ENCODE assay signal across 1 cellular context in the genomic region with DNA sequence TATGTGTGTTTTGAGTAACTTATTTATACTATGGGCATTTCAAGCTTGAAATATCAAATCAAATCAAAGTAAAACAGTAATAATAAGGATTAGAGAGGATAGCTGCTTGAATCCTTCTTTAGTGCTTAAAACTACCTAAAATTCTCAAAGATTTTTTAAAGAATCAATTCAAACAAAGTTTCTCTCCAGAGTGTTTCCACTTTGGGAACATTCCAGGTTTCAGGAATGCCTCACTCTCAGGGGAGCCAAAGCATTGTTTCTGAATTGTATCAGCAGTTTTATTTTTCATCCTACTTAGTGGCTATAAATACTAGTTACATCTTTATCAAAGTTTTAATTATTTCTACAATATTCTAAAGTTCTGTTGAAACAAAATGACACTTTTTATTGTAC.
TF ChIP-seq lines count a peak whose summit lies in the region.

No MANE protein-coding gene starts in this region.

TF ChIP-seq in GM23338, 12 proteins besides CTCF, POLR2A, EP300 and RAD21:
- no peak for TF ChIP-seq ZNF462 (CRISPR knock-in tag; IDR thresholded peaks at IDR 0.05)
- no peak for TF ChIP-seq CREB1 (CRISPR knock-in tag; IDR thresholded peaks at IDR 0.05; ENCODE audit: low read depth)
- TF ChIP-seq, protein P1, sequence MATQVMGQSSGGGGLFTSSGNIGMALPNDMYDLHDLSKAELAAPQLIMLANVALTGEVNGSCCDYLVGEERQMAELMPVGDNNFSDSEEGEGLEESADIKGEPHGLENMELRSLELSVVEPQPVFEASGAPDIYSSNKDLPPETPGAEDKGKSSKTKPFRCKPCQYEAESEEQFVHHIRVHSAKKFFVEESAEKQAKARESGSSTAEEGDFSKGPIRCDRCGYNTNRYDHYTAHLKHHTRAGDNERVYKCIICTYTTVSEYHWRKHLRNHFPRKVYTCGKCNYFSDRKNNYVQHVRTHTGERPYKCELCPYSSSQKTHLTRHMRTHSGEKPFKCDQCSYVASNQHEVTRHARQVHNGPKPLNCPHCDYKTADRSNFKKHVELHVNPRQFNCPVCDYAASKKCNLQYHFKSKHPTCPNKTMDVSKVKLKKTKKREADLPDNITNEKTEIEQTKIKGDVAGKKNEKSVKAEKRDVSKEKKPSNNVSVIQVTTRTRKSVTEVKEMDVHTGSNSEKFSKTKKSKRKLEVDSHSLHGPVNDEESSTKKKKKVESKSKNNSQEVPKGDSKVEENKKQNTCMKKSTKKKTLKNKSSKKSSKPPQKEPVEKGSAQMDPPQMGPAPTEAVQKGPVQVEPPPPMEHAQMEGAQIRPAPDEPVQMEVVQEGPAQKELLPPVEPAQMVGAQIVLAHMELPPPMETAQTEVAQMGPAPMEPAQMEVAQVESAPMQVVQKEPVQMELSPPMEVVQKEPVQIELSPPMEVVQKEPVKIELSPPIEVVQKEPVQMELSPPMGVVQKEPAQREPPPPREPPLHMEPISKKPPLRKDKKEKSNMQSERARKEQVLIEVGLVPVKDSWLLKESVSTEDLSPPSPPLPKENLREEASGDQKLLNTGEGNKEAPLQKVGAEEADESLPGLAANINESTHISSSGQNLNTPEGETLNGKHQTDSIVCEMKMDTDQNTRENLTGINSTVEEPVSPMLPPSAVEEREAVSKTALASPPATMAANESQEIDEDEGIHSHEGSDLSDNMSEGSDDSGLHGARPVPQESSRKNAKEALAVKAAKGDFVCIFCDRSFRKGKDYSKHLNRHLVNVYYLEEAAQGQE (IDR thresholded peaks at IDR 0.05; ENCODE audit: unreplicated experiment): no peak
- no peak for TF ChIP-seq JUNB (IDR thresholded peaks at IDR 0.05; ENCODE audit: unreplicated experiment)
- TF ChIP-seq EZH2 (IDR thresholded peaks at IDR 0.05; ENCODE audit: low read depth, unreplicated experiment): no peak
- no peak for TF ChIP-seq ZNF114 (CRISPR knock-in tag; IDR thresholded peaks at IDR 0.05)
- no peak for TF ChIP-seq NANOG (IDR thresholded peaks at IDR 0.05; ENCODE audit: borderline replicate concordance)
- no peak for TF ChIP-seq EZH2phosphoT487 (IDR thresholded peaks at IDR 0.05; ENCODE audit: unreplicated experiment)
